Comparison of ENCODE assay signal across 8 cellular contexts in genomic region chr15:37100109-37100873, GRCh38. TPM values are rescaled to one million over a fixed set of nuclear protein-coding genes. Genes with fewer than 3 reads are reported as not detected.
DNase-seq lines count a peak whose midpoint lies in the region; ATAC-seq and TF ChIP-seq lines count a peak whose summit lies in the region.

Gene MEIS2, minus strand, starts transcription at chr15:37100549. Its CDS starts 1,083 bp downstream, at chr15:37099466.

- TF ChIP-seq POLR2A in esophagus squamous epithelium (IDR thresholded peaks at IDR 0.05): peak in 2 of 4 donors; percentile 46 to 61

- peaks cover 0 to 20% (median 0%) of the 10 kb centered on the region in 4 donors for H3K27me3 ChIP-seq in esophagus squamous epithelium
- H3K27me3 ChIP-seq in tibial artery: no peaks in the 10 kb centered on the region

- no peaks in the 10 kb centered on the region for H3K9me3 ChIP-seq in esophagus squamous epithelium
- no peaks in the 10 kb centered on the region for H3K9me3 ChIP-seq in tibial artery

- H3K27ac Mint-ChIP-seq in activated CD8-positive, alpha-beta memory T cell treated with anti-CD3 and anti-CD28 coated beads, Interleukin-2, amount 10 ng/mL, durations not matched to agents 7 days and 5 days: peak within 1 kb of the TSS; percentile 57

- peaks cover 0 to 39% (median 8%) of the 10 kb centered on the region in 3 donors for H3K4me1 ChIP-seq in esophagus squamous epithelium
- H3K4me1 ChIP-seq in tibial artery: peaks cover 0 to 13% (median 5%) of the 10 kb centered on the region in 4 donors

- H3K4me3 ChIP-seq in esophagus squamous epithelium: peak within 1 kb of the TSS; percentile 54 to 79 (median 72)
- H3K4me3 ChIP-seq in tibial artery: peak within 1 kb of the TSS; percentile 85 to 90

- H3K27ac ChIP-seq in esophagus squamous epithelium (peak within 1 kb of the TSS; percentile 93 to 95 (median 94)), tibial artery (peak within 1 kb of the TSS; percentile 91 to 95)

- H3K4me3 Mint-ChIP-seq in activated CD8-positive, alpha-beta memory T cell treated with anti-CD3 and anti-CD28 coated beads, Interleukin-2, amount 10 ng/mL, durations not matched to agents 7 days and 5 days: peak within 1 kb of the TSS; percentile 79

- DNase-seq in AG20443 (ENCODE audit: low spot score) (peak; percentile 95), NCI-H526 (lab: John Stamatoyannopoulos, UW) (peak; percentile 96 to 99), esophagus squamous epithelium (lab: John Stamatoyannopoulos, UW) (peak; percentile 17), mucosa of gallbladder (ENCODE audit: low spot score) (peak; percentile 92), tibial artery (peak; percentile 92 to 94)
- peak; percentile 62 for DNase-seq in activated CD8-positive, alpha-beta memory T cell treated with anti-CD3 and anti-CD28 coated beads, Interleukin-2, amount 10 ng/mL, durations not matched to agents 7 days and 5 days

- TF ChIP-seq CTCF in esophagus squamous epithelium (IDR thresholded peaks at IDR 0.05) (no peak), tibial artery (IDR thresholded peaks at IDR 0.05) (no peak)

- H3K36me3 ChIP-seq in esophagus squamous epithelium (no peaks in the 10 kb centered on the region), tibial artery (peaks cover 0 to 6% (median 0%) of the 10 kb centered on the region in 3 donors)

- ATAC-seq in GM18870 (IDR thresholded peaks at IDR 0.05; ENCODE audit: unreplicated experiment): peak; percentile 31
- ATAC-seq in HG03565 (IDR thresholded peaks at IDR 0.05; ENCODE audit: unreplicated experiment): peak; percentile 45
- ATAC-seq in activated CD8-positive, alpha-beta memory T cell treated with anti-CD3 and anti-CD28 coated beads, Interleukin-2, amount 10 ng/mL, durations not matched to agents 7 days and 5 days: peak; percentile 35

- H3K27me3 Mint-ChIP-seq in activated CD8-positive, alpha-beta memory T cell treated with anti-CD3 and anti-CD28 coated beads, Interleukin-2, amount 10 ng/mL, durations not matched to agents 7 days and 5 days: peaks cover 94% of the 10 kb centered on the region

- H3K9me3 Mint-ChIP-seq in activated CD8-positive, alpha-beta memory T cell treated with anti-CD3 and anti-CD28 coated beads, Interleukin-2, amount 10 ng/mL, durations not matched to agents 7 days and 5 days (ENCODE audit: low read depth): no peaks in the 10 kb centered on the region

- 1 to 2% methylated on average over 30 to 35 of the region's 63 CpGs for WGBS in esophagus squamous epithelium, 2 donors

- H3K4me1 Mint-ChIP-seq in activated CD8-positive, alpha-beta memory T cell treated with anti-CD3 and anti-CD28 coated beads, Interleukin-2, amount 10 ng/mL, durations not matched to agents 7 days and 5 days: peaks cover 24% of the 10 kb centered on the region

- intact Hi-C loops in esophagus squamous epithelium (cut with DNase I): no loop called here
- intact Hi-C loops in tibial artery (cut with DNase I; ENCODE audit: low total_unique reads): loop anchor here (5.0 to 10.0 kb wide), 2 partner anchors 215 to 1568 kb away; no protein-coding TSS in a partner anchor

- CTCF ChIA-PET in activated CD8-positive, alpha-beta memory T cell treated with anti-CD3 and anti-CD28 coated beads, Interleukin-2, amount 10 ng/mL, durations not matched to agents 7 days and 5 days (lab: Charles Lee): no interaction called here

- H3K36me3 Mint-ChIP-seq in activated CD8-positive, alpha-beta memory T cell treated with anti-CD3 and anti-CD28 coated beads, Interleukin-2, amount 10 ng/mL, durations not matched to agents 7 days and 5 days: peaks cover 9% of the 10 kb centered on the region

RNA-seq across cellular contexts. Expression of gene MEIS2, which starts in this region (rescaled TPM):
- under 1 TPM in 1 of 2 experiments, not detected in 1; 0.07 TPM for total RNA-seq in activated CD8-positive, alpha-beta memory T cell treated with anti-CD3 and anti-CD28 coated beads, Interleukin-2, amount 10 ng/mL, durations not matched to agents 7 days and 5 days
- 10 to 100 TPM in 2 of 4 donors, 1 to 10 TPM in 2; 6.6 to 26.3 (median 9.9) TPM for total RNA-seq in esophagus squamous epithelium
- 41.4 TPM for total RNA-seq in mucosa of gallbladder

Comparison
In these comparisons a context has a peak if more than half of its experiments do, and no peak if none do; other contexts are left out.
1. Peak in every context shown above with its lines: DNase-seq, ATAC-seq, H3K4me3 ChIP-seq and H3K27ac ChIP-seq.
2. RNA of gene MEIS2 (total RNA-seq): 41.4 TPM in mucosa of gallbladder (single experiment) and 6.6 to 26.3 TPM in esophagus squamous epithelium; 0.07 TPM in activated CD8-positive, alpha-beta memory T cell treated with anti-CD3 and anti-CD28 coated beads, Interleukin-2, amount 10 ng/mL, durations not matched to agents 7 days and 5 days; every median in the first group is over 4 times any median in the second.
3. Peak in DNase-seq and ATAC-seq in activated CD8-positive, alpha-beta memory T cell treated with anti-CD3 and anti-CD28 coated beads, Interleukin-2, amount 10 ng/mL, durations not matched to agents 7 days and 5 days; RNA of the gene not detected or under 1 TPM.
4. DNase-seq: peak in every context shown above with its lines; median percentile 98 in NCI-H526; 95 in AG20443; 93 in tibial artery; 92 in mucosa of gallbladder; 62 in activated CD8-positive, alpha-beta memory T cell treated with anti-CD3 and anti-CD28 coated beads, Interleukin-2, amount 10 ng/mL, durations not matched to agents 7 days and 5 days; 17 in esophagus squamous epithelium.